In the genomic region with DNA sequence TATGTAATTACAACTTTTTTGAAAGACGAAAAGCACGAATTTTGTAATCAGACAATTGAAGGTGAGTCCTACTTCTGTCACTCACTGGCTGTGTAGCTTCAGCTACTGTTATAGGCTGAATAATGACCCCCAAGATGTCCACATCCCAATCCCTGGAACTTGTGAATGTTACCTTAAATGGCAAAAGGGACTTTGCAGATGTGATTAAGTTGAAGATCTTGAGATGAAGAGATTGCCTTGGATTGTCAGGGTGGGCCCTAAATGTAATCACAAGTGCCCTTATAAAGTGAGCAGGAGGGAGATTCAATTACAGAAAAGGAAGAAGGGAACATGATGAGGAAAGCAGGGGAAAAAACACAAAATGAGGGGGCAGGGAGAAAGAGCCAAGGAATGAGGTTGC, we compare ENCODE assay signal across 9 cellular contexts.
"Had no signal": no experiment of that assay in that cellular context is flagged by ENCODE, and none has a peak within 500 bp of the region (broad histone marks: within the 10 kb centered on the region; RNA-seq: fewer than 3 reads in every experiment).

No MANE protein-coding gene starts in this region.

- DNase-seq: GM23248, GOT3, H7, H9, HCEC 1CT, HFFc6 had no signal

- H3K4me3 Mint-ChIP-seq: GM23338, H9, HFFc6 had no signal

- H3K9me3 ChIP-seq: HAP-1 had no signal

- H3K4me3 ChIP-seq: GM23248, GM23338, HAP-1 had no signal

- ATAC-seq: GM23338, HCT116 had no signal

- H3K27ac ChIP-seq: GM23248 had no signal

- H3K9me3 Mint-ChIP-seq: GM23338, H9 had no signal

- H3K4me1 ChIP-seq: HAP-1 had no signal

- H3K36me3 ChIP-seq: HAP-1 had no signal
